ENCODE assay signal across 7 cellular contexts in genomic region chr1:37975083-37975482, GRCh38. TPM values are rescaled to one million over a fixed set of nuclear protein-coding genes. Genes with fewer than 3 reads are reported as not detected.
A peak's percentile ranks its signal among the peaks of the same experiment; 100 is the strongest.
DNase-seq lines count a peak whose midpoint lies in the region; ATAC-seq and TF ChIP-seq lines count a peak whose summit lies in the region.
"Not testable (repeated sequence)": the region's sequence is repeated elsewhere in the genome, so short reads cannot be mapped to it uniquely, and the experiment has no call there.

No MANE protein-coding gene starts in this region.

- H3K23ac ChIP-seq in IMR-90 (ENCODE audit: low read depth, low read length): not testable (repeated sequence)

- H3F3A ChIP-seq in neural cell (ENCODE audit: insufficient read depth, low read length, poor library complexity, severe bottlenecking): not testable (repeated sequence)

- H2BK5ac ChIP-seq in IMR-90 (ENCODE audit: low read depth, low read length, poor library complexity, severe bottlenecking): not testable (repeated sequence)

- not testable (repeated sequence) for H3K56ac ChIP-seq in IMR-90 (ENCODE audit: extremely low read depth, insufficient read depth, low read length)

- H3K9me1 ChIP-seq in IMR-90 (ENCODE audit: insufficient read depth, low read length): not testable (repeated sequence)

- in situ Hi-C loops in IMR-90 (cut with MboI; ENCODE audit: low sequenced_read_pairs): not testable (repeated sequence)

- not testable (repeated sequence) for H4K91ac ChIP-seq in IMR-90 (ENCODE audit: insufficient read depth, low read depth, low read length)

- CTCF ChIA-PET in IMR-90 (lab: Yijun Ruan, JAX): interaction anchor here (0.7 to 1.0 kb wide), 2 partner anchors 15 to 87 kb away, joined by 3 read pairs; no protein-coding TSS in a partner anchor

- TF ChIP-seq EP300 in neural cell (conservative IDR thresholded peaks at IDR 0.05; ENCODE audit: poor library complexity, severe bottlenecking): not testable (repeated sequence)

- not testable (repeated sequence) for H3K79me2 ChIP-seq in neural cell (replicated peaks; ENCODE audit: insufficient read depth, low read length)

- not testable (repeated sequence) for H3K27me3 Mint-ChIP-seq in chondrocyte (ENCODE audit: low read depth)

- H3K14ac ChIP-seq in IMR-90 (replicated peaks; ENCODE audit: low read depth, low read length): not testable (repeated sequence)

- not testable (repeated sequence) for H2BK120ac ChIP-seq in IMR-90 (ENCODE audit: low read depth, low read length)

- not testable (repeated sequence) for H3K4me3 ChIP-seq in IMR-90 (ENCODE audit: insufficient read depth, low read depth, low read length); neural cell (ENCODE audit: low read length)

- TF ChIP-seq POLR2A in IMR-90 (IDR thresholded peaks at IDR 0.05; ENCODE audit: low read depth, low read length): not testable (repeated sequence)

- TF ChIP-seq CTCF in IMR-90 (conservative IDR thresholded peaks at IDR 0.05; ENCODE audit: low read depth, low read length) (peak; percentile 58), chondrocyte (IDR thresholded peaks at IDR 0.05) (peak; percentile 87), neural cell (IDR thresholded peaks at IDR 0.05; ENCODE audit: poor library complexity, severe bottlenecking) (peak; percentile 67)

- H3K27ac Mint-ChIP-seq in chondrocyte (ENCODE audit: unreplicated experiment): peak overlapping the region; percentile 24

- H4K20me1 ChIP-seq in IMR-90 (ENCODE audit: insufficient read depth, low read length); neural cell (ENCODE audit: insufficient read depth): not testable (repeated sequence)

- 50% methylated on average over 1 of the region's 6 CpGs; no CpG with 5 or more reads in 1 of the 2 experiments for WGBS in IMR-90 (ENCODE audit: extremely low coverage in 2 of 2, insufficient read length in 1 of 2), 2 experiments

- H2AK9ac ChIP-seq in IMR-90 (replicated peaks; ENCODE audit: low read depth, low read length, poor library complexity): not testable (repeated sequence)

- not testable (repeated sequence) for H3K4me3 Mint-ChIP-seq in chondrocyte (ENCODE audit: unreplicated experiment)

- H3K27me3 ChIP-seq in IMR-90 (ENCODE audit: control insufficient read depth, insufficient read depth, low read length); neural cell (ENCODE audit: insufficient read depth, low read depth, low read length): not testable (repeated sequence)

- H3K4me2 ChIP-seq in IMR-90 (ENCODE audit: low read depth, low read length); neural cell (ENCODE audit: low read length): not testable (repeated sequence)

- not testable (repeated sequence) for BruUV-seq in IMR-90 (replicated peaks; lab: Mats Ljungman, UMichigan)

- H3K9me2 ChIP-seq in neural cell (ENCODE audit: insufficient read depth, low read length): not testable (repeated sequence)

- not testable (repeated sequence) for H3K9me3 Mint-ChIP-seq in chondrocyte (ENCODE audit: low read depth)

- H3K36me3 ChIP-seq in IMR-90 (ENCODE audit: control insufficient read depth, insufficient read depth, low read length): peaks cover 34% of the 10 kb centered on the region
- peaks cover 14% of the 10 kb centered on the region for H3K36me3 ChIP-seq in neural cell (ENCODE audit: insufficient read depth, low read length)

- H3K4me1 Mint-ChIP-seq in chondrocyte (ENCODE audit: low read depth): not testable (repeated sequence)

- not testable (repeated sequence) for H3K4ac ChIP-seq in IMR-90 (ENCODE audit: low read depth, low read length)

- H4K8ac ChIP-seq in IMR-90 (ENCODE audit: low read depth in 2 of 2, low read length in 2 of 2): not testable (repeated sequence)

- H2BK20ac ChIP-seq in IMR-90 (ENCODE audit: low read depth, low read length): not testable (repeated sequence)

- not testable (repeated sequence) for H2AK5ac ChIP-seq in IMR-90 (ENCODE audit: low read depth, low read length)

- H2AFZ ChIP-seq in IMR-90 (replicated peaks; ENCODE audit: low read length, poor library complexity); neural cell (ENCODE audit: low read depth, low read length): not testable (repeated sequence)

- POLR2A ChIA-PET in IMR-90 (lab: Charles Lee; ENCODE audit: unreplicated experiment): not testable (repeated sequence)

- intact Hi-C loops in IMR-90 (cut with micrococcal nuclease): loop anchor here (1.0 kb wide), 1 partner anchor 85 kb away; no protein-coding TSS in a partner anchor
- intact Hi-C loops in left ventricle myocardium superior (cut with micrococcal nuclease): not testable (repeated sequence)

- H4K5ac ChIP-seq in IMR-90 (ENCODE audit: low read depth, low read length): not testable (repeated sequence)

- TF ChIP-seq RAD21 in IMR-90 (IDR thresholded peaks at IDR 0.05; ENCODE audit: low read length) (peak; percentile 70), neural cell (conservative IDR thresholded peaks at IDR 0.05) (peak; percentile 59)

- DNase-seq in DMS79 treated with DMSO at 0.1 percent for 48 hours (lab: John Stamatoyannopoulos, UW) (peak; percentile 18), IMR-90 (peak; percentile 65), NCI-H446 treated with DMSO at 0.1 percent for 48 hours (lab: John Stamatoyannopoulos, UW) (peak; percentile 5), SW480 (ENCODE audit: low spot score) (peak; percentile 37)
- not testable (repeated sequence) for DNase-seq in chondrocyte (ENCODE audit: low spot score); left ventricle myocardium superior

- peaks cover 53% of the 10 kb centered on the region for H3K36me3 Mint-ChIP-seq in chondrocyte (ENCODE audit: low read depth)

- not testable (repeated sequence) for H3K9me3 ChIP-seq in IMR-90 (ENCODE audit: control insufficient read depth, insufficient read depth, low read length); neural cell (ENCODE audit: low read length)

- H3K18ac ChIP-seq in IMR-90 (ENCODE audit: low read depth, low read length): not testable (repeated sequence)

- dilution Hi-C loops in IMR-90 (cut with HindIII; ENCODE audit: low sequenced_read_pairs, unreplicated experiment): not testable (repeated sequence)

- not testable (repeated sequence) for H3K4me1 ChIP-seq in IMR-90 (ENCODE audit: control insufficient read depth, insufficient read depth, low read length)

- ATAC-seq in IMR-90 (ENCODE audit: low read depth): peak; percentile 85
- peak; percentile 42 for ATAC-seq in left ventricle myocardium superior

- not testable (repeated sequence) for H3K27ac ChIP-seq in IMR-90 (ENCODE audit: insufficient read depth, low read length); neural cell (ENCODE audit: low read length)

- not testable (repeated sequence) for H3K79me1 ChIP-seq in IMR-90 (ENCODE audit: low read depth in 1 of 2, low read length in 2 of 2)

- not testable (repeated sequence) for H3K9ac ChIP-seq in IMR-90 (ENCODE audit: low read depth, low read length); neural cell (ENCODE audit: low read length)

- H2BK15ac ChIP-seq in IMR-90 (ENCODE audit: low read depth, low read length): not testable (repeated sequence)

TF ChIP-seq in IMR-90, 13 proteins besides CTCF, POLR2A, EP300 and RAD21:
- TF ChIP-seq SMC3 (IDR thresholded peaks at IDR 0.05; ENCODE audit: low read depth, low read length): peak; percentile 64

TF ChIP-seq in neural cell, 6 proteins besides CTCF, POLR2A, EP300 and RAD21:
- peak; percentile 64 for TF ChIP-seq SMC3 (conservative IDR thresholded peaks at IDR 0.05; ENCODE audit: poor library complexity)

RNA-seq across cellular contexts. Expression of gene SF3A3, which starts 14.7 kb away (rescaled TPM):
- 90.0 and 109 TPM in 2 replicates for total RNA-seq in IMR-90 (2012; rRNA removed)
- polyA plus RNA-seq in IMR-90 (2012; rRNA removed): 35.7 and 39.9 TPM in 2 replicates
- 7.2 and 42.6 TPM in 2 replicates for polyA plus RNA-seq in IMR-90 (2012; cell fraction: cytosol; rRNA removed)
- 10.4 and 48.2 TPM in 2 replicates for polyA plus RNA-seq in IMR-90 (2012; cell fraction: nucleus; rRNA removed; ENCODE audit: low replicate concordance)
- total RNA-seq in chondrocyte: 45.6 to 60.4 TPM (median 46.2 TPM) in 3 replicates
- total RNA-seq in left ventricle myocardium superior: 28.2 TPM
- polyA plus RNA-seq in neural cell: 104 and 123 TPM in 2 replicates
- 111 and 133 TPM in 2 replicates for polyA minus RNA-seq in neural cell

RNA-seq across cellular contexts. Expression of gene INPP5B, which starts 28.2 kb away (rescaled TPM):
- total RNA-seq in IMR-90 (2012; rRNA removed): 17.2 and 20.4 TPM in 2 replicates
- 8.0 and 9.4 TPM in 2 replicates for polyA plus RNA-seq in IMR-90 (2012; rRNA removed)
- polyA plus RNA-seq in IMR-90 (2012; cell fraction: cytosol; rRNA removed): 4.2 and 4.5 TPM in 2 replicates
- polyA plus RNA-seq in IMR-90 (2012; cell fraction: nucleus; rRNA removed; ENCODE audit: low replicate concordance): 11.0 and 21.5 TPM in 2 replicates
- 18.7 to 21.2 TPM (median 20.6 TPM) in 3 replicates for total RNA-seq in chondrocyte
- total RNA-seq in left ventricle myocardium superior: 12.0 TPM
- 13.4 and 13.8 TPM in 2 replicates for polyA plus RNA-seq in neural cell
- polyA minus RNA-seq in neural cell: 14.1 and 14.4 TPM in 2 replicates

RNA-seq across cellular contexts. Expression of gene FHL3, which starts 30.2 kb away (rescaled TPM):
- 7.2 and 11.5 TPM in 2 replicates for total RNA-seq in IMR-90 (2012; rRNA removed)
- 26.0 and 27.1 TPM in 2 replicates for polyA plus RNA-seq in IMR-90 (2012; rRNA removed)
- 25.2 and 47.0 TPM in 2 replicates for polyA plus RNA-seq in IMR-90 (2012; cell fraction: cytosol; rRNA removed)
- polyA plus RNA-seq in IMR-90 (2012; cell fraction: nucleus; rRNA removed; ENCODE audit: low replicate concordance): 24.2 and 52.9 TPM in 2 replicates
- 57.9 to 72.6 TPM (median 58.9 TPM) in 3 replicates for total RNA-seq in chondrocyte
- 13.3 TPM for total RNA-seq in left ventricle myocardium superior
- 3.3 and 3.5 TPM in 2 replicates for polyA plus RNA-seq in neural cell
- polyA minus RNA-seq in neural cell: 1.2 TPM in 2 replicates

RNA-seq across cellular contexts. Expression of gene UTP11, which starts 37.5 kb away (rescaled TPM):
- total RNA-seq in IMR-90 (2012; rRNA removed) (27.8 and 58.3 TPM in 2 replicates), chondrocyte (26.4 to 35.6 TPM (median 32.3 TPM) in 3 replicates), left ventricle myocardium superior (38.6 TPM)
- polyA plus RNA-seq in IMR-90 (2012; rRNA removed) (19.3 and 22.0 TPM in 2 replicates), neural cell (86.4 and 144 TPM in 2 replicates)
- 7.2 and 12.9 TPM in 2 replicates for polyA plus RNA-seq in IMR-90 (2012; cell fraction: cytosol; rRNA removed)
- 2.1 and 14.6 TPM in 2 replicates for polyA plus RNA-seq in IMR-90 (2012; cell fraction: nucleus; rRNA removed; ENCODE audit: low replicate concordance)
- 49.9 and 62.7 TPM in 2 replicates for polyA minus RNA-seq in neural cell
